In genomic region chr9:100601216-100601615, GRCh38 we compare ENCODE assay signal across 8 cellular contexts. TPM values are rescaled to one million over a fixed set of nuclear protein-coding genes. Genes with fewer than 3 reads are reported as not detected.
A peak's percentile ranks its signal among the peaks of the same experiment; 100 is the strongest.
DNase-seq lines count a peak whose midpoint lies in the region; FAIRE-seq and TF ChIP-seq lines count a peak whose summit lies in the region.

No MANE protein-coding gene starts in this region.

- 0 out of 2 replicates have a peak, but pooled peaks cover 13% of the 10 kb centered on the region for H3F3A ChIP-seq in GM23248 (ENCODE audit: insufficient read depth)

- H3K9me2 ChIP-seq in GM23248 (ENCODE audit: insufficient read depth) (no peaks in the 10 kb centered on the region), OCI-LY7 (ENCODE audit: insufficient read depth, low read length) (no peaks in the 10 kb centered on the region)

- H4K20me1 ChIP-seq in GM23248 (ENCODE audit: insufficient read depth) (no peaks in the 10 kb centered on the region), OCI-LY7 (ENCODE audit: insufficient read depth, low read length) (no peaks in the 10 kb centered on the region), keratinocyte (ENCODE audit: control insufficient read depth, extremely low read depth, insufficient read depth, low read length) (no peaks in the 10 kb centered on the region)

- no peak overlapping the region for H3K9ac ChIP-seq in GM23248
- no peak overlapping the region for H3K9ac ChIP-seq in keratinocyte (ENCODE audit: control insufficient read depth, extremely low read depth, insufficient read depth, low read length)

- in situ Hi-C loops in GM23248 (cut with MboI), result loop anchor here (10.0 kb wide), 1 partner anchor 704 kb away; no protein-coding TSS in a partner anchor

- no peak overlapping the region for H2AFZ ChIP-seq in GM23248
- no peak overlapping the region; the same call in 1 of the 2 replicates for H2AFZ ChIP-seq in OCI-LY7 (ENCODE audit: low read length)
- no peak overlapping the region for H2AFZ ChIP-seq in keratinocyte (ENCODE audit: control insufficient read depth, low read length)

- no TSS peak for BruUV-seq in OCI-LY7 (replicated peaks; lab: Mats Ljungman, UMichigan)

- H3K4me1 ChIP-seq in GM23248 (ENCODE audit: insufficient read depth) (no peaks in the 10 kb centered on the region), OCI-LY7 (ENCODE audit: insufficient read depth, low read length, poor library complexity, severe bottlenecking) (peaks cover 7% of the 10 kb centered on the region), ascending aorta (peaks cover 0 to 5% of the 10 kb centered on the region in 2 donors), keratinocyte (ENCODE audit: control insufficient read depth, extremely low read depth, insufficient read depth, low read length) (peaks cover 19% of the 10 kb centered on the region)

- dilution Hi-C loops in keratinocyte (cut with MboI; ENCODE audit: extremely low pct_ligation_motif_present, low sequenced_read_pairs), result no loop called here

- H3K9me3 ChIP-seq in GM23248 (ENCODE audit: low read depth) (no peaks in the 10 kb centered on the region), OCI-LY7 (ENCODE audit: low read length) (no peaks in the 10 kb centered on the region), ascending aorta (no peaks in the 10 kb centered on the region), keratinocyte (ENCODE audit: control insufficient read depth, low read depth, low read length) (no peaks in the 10 kb centered on the region)

- TF ChIP-seq CTCF in LNCaP clone FGC (IDR thresholded peaks at IDR 0.05; ENCODE audit: control insufficient read depth, extremely low read depth, insufficient read depth), result peak; percentile 94
- peak; percentile 86 for TF ChIP-seq CTCF in OCI-LY7 (conservative IDR thresholded peaks at IDR 0.05; ENCODE audit: low read length)
- TF ChIP-seq CTCF in ascending aorta (IDR thresholded peaks at IDR 0.05), result peak in 2 of 3 experiments; percentile 19 to 33
- peak; percentile 80 to 83 (median 82) for TF ChIP-seq CTCF in keratinocyte (optimal IDR thresholded peaks at IDR 0.05 in 1 of 3, IDR thresholded peaks at IDR 0.05 in 1 of 3, conservative IDR thresholded peaks at IDR 0.05 in 1 of 3; ENCODE audit: extremely low read depth in 1 of 3, insufficient read depth in 2 of 3, low read length in 3 of 3)

- CTCF ChIA-PET in OCI-LY7 (lab: Charles Lee; ENCODE audit: unreplicated experiment), result no interaction called here

- H3K36me3 ChIP-seq in GM23248 (ENCODE audit: low read depth) (no peaks in the 10 kb centered on the region), OCI-LY7 (ENCODE audit: insufficient read depth, low read length) (no peaks in the 10 kb centered on the region), ascending aorta (no peaks in the 10 kb centered on the region), keratinocyte (ENCODE audit: control insufficient read depth in 2 of 2, extremely low read depth in 1 of 2, insufficient read depth in 2 of 2, low read length in 2 of 2) (no peaks in the 10 kb centered on the region)

- no peak for FAIRE-seq in keratinocyte (lab: Jason Lieb, UNC)

- H3K79me2 ChIP-seq in GM23248 (ENCODE audit: insufficient read depth) (no peaks in the 10 kb centered on the region), OCI-LY7 (ENCODE audit: insufficient read depth, low read depth, low read length) (no peaks in the 10 kb centered on the region), keratinocyte (ENCODE audit: control insufficient read depth, insufficient read depth, low read length) (no peaks in the 10 kb centered on the region)

- H3K27ac ChIP-seq in GM23248 (no peak overlapping the region), OCI-LY7 (ENCODE audit: low read depth, low read length, poor library complexity, severe bottlenecking) (no peak overlapping the region), ascending aorta (no peak overlapping the region), keratinocyte (ENCODE audit: control insufficient read depth, insufficient read depth, low read length) (no peak overlapping the region)

- peak; percentile 48 to 51 for DNase-seq in activated T-cell treated with anti-CD3 and anti-CD28 coated beads, Interleukin-2, amount 50 U/mL, for 48 hours
- no peak for DNase-seq in activated T-cell treated with anti-CD3 and anti-CD28 coated beads, Interleukin-2, amount 50 U/mL, for 1 hour
- DNase-seq in GM23248 (peak; percentile 84), LNCaP clone FGC (ENCODE audit: low read depth) (peak; percentile 30), OCI-LY7 (ENCODE audit: low spot score) (peak; percentile 72), ascending aorta (ENCODE audit: low spot score in 2 of 2) (no peak), keratinocyte (ENCODE audit: low read depth, low spot score) (no peak), stromal cell of bone marrow (ENCODE audit: low read depth) (peak; percentile 29)

- H3K4me3 ChIP-seq in GM23248 (no peak overlapping the region), LNCaP clone FGC (ENCODE audit: low read depth, low read length) (no peak overlapping the region), OCI-LY7 (ENCODE audit: low read depth, low read length, poor library complexity, severe bottlenecking) (no peak overlapping the region), ascending aorta (no peak overlapping the region), keratinocyte (ENCODE audit: control insufficient read depth in 2 of 3, extremely low read depth in 1 of 3, insufficient read depth in 2 of 3, low read depth in 1 of 3, low read length in 3 of 3) (no peak overlapping the region)

- H3K9me1 ChIP-seq in keratinocyte (ENCODE audit: control insufficient read depth, extremely low read depth, insufficient read depth, low read length), result no peaks in the 10 kb centered on the region

- no peak overlapping the region for H3K4me2 ChIP-seq in GM23248 (ENCODE audit: unreplicated experiment)
- no peak overlapping the region for H3K4me2 ChIP-seq in OCI-LY7 (ENCODE audit: low read length)
- H3K4me2 ChIP-seq in keratinocyte (ENCODE audit: control insufficient read depth, extremely low read depth, insufficient read depth, low read depth, low read length), result no peak overlapping the region

- H3K27me3 ChIP-seq in GM23248 (replicated peaks; ENCODE audit: insufficient read depth) (no peaks in the 10 kb centered on the region), ascending aorta (no peaks in the 10 kb centered on the region), keratinocyte (ENCODE audit: control insufficient read depth, extremely low read depth, insufficient read depth, low read length) (peaks cover 5% of the 10 kb centered on the region)

- POLR2A ChIA-PET in OCI-LY7 (lab: Charles Lee), result interaction anchor here (0.8 kb wide), 1 partner anchor 20 kb away, joined by 3 read pairs; no protein-coding TSS in a partner anchor

- intact Hi-C loops in OCI-LY7 (cut with micrococcal nuclease; ENCODE audit: unreplicated experiment) (no loop called here), ascending aorta (cut with DNase I) (loop anchor here (5.0 kb wide), 1 partner anchor 711 kb away; no protein-coding TSS in a partner anchor)

RNA-seq across cellular contexts. Expression of gene CAVIN4, which starts 23.3 kb away (rescaled TPM):
- 1.7 and 1.9 TPM in 2 replicates for total RNA-seq in GM23248 (2014; rRNA removed; shearing (Covaris generic))
- polyA plus RNA-seq in GM23248 (2016; fragmentation: Nextera tagmentation; extraction: Ambion mirVana) (0.60 and 0.65 TPM in 2 replicates), keratinocyte (0.10 to 0.18 TPM (median 0.18 TPM) in 3 replicates)
- 2.3 and 3.9 TPM in 2 replicates for total RNA-seq in OCI-LY7 (2014; rRNA removed; shearing (Covaris generic))
- total RNA-seq in OCI-LY7 (2022) (0.59 and 0.68 TPM in 2 replicates), ascending aorta (not detected)
- polyA plus RNA-seq in keratinocyte (2011; ENCODE audit: low read depth), result not detected
- polyA plus RNA-seq in keratinocyte (2011; cell fraction: cytosol; rRNA removed), result 0.12 TPM in 1 of 2 replicates, not detected in the other
- polyA plus RNA-seq in keratinocyte (2011; cell fraction: nucleus; rRNA removed), result 0.44 and 0.70 TPM in 2 replicates
- polyA plus RNA-seq in keratinocyte (2012; ENCODE audit: low replicate concordance), result 0.16 and 0.23 TPM in 2 replicates
- polyA minus RNA-seq in keratinocyte, result 0.07 to 0.45 TPM in 2 of 3 replicates, not detected in the other
- not detected for polyA minus RNA-seq in keratinocyte (2011; cell fraction: cytosol; rRNA and poly(A)+ RNA removed)
- 0.32 and 0.62 TPM in 2 replicates for polyA minus RNA-seq in keratinocyte (2011; cell fraction: nucleus; rRNA and poly(A)+ RNA removed)

Comparison
In these comparisons a context has a peak if more than half of its experiments do, and no peak if none do; other contexts are left out.
1. DNase-seq: peak in activated T-cell treated with anti-CD3 and anti-CD28 coated beads, Interleukin-2, amount 50 U/mL, for 48 hours (2 of 2), GM23248 (single experiment), LNCaP clone FGC (single experiment), OCI-LY7 (single experiment) and stromal cell of bone marrow (single experiment); none in activated T-cell treated with anti-CD3 and anti-CD28 coated beads, Interleukin-2, amount 50 U/mL, for 1 hour (single experiment), ascending aorta (0 of 2) and keratinocyte (single experiment).
2. CTCF ChIP-seq: peak in every context shown above with its lines; median percentile 94 in LNCaP clone FGC; 86 in OCI-LY7; 82 in keratinocyte; 26 in ascending aorta.